8 cellular contexts compared by ENCODE assay signal in the genomic region with DNA sequence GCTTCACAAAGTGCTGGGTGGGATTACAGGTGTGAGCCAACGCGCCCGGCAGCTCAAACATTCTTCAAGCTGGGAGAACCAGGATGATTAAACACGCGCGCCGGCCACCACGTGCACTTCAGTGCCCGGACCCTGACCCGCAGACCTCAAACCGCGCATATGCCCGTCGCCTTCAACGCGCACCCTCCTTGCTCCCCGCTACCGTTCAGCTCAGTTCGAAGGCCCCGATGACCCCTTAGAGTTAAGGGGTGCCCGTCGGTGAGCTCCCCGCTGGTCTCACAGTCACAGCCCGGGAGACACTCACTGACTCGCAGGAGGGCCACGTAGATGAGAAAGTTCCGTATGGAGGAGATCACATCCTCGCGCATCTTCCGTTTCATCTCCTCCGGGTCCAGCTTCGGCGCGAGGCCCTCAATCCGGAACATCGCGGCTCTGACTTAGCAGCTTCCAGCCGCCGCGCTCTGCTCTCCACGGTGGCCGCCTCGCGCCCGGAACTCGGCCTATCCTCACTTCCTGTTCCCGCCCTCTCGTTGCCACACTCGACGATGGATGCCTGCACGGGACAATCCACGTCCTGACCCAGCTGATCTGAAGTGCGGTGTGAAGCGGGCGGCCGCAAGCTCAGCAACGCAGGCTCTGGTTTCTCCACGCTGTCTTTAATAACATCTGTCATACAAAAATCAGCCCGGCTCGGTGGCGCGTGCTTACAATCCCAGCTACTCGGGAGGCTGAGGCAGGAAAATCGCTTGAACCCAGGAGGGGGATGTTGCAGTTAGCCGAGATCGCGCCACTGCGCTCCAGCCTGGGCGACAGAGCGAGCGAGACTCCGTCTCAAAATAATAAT. TPM values are rescaled to one million over a fixed set of nuclear protein-coding genes. Genes with fewer than 3 reads are reported as not detected.
DNase-seq lines count a peak whose midpoint lies in the region; ATAC-seq and TF ChIP-seq lines count a peak whose summit lies in the region.

A gene (minus strand): TSS at position 490 of the 844 bp plus-strand sequence. CDS start 65 bp downstream, at position 425.

- no peak within 1 kb of the TSS for H3K27ac ChIP-seq in CD4-positive, alpha-beta T cell (ENCODE audit: low read depth, low read length)
- H3K27ac ChIP-seq in duodenal mucosa (ENCODE audit: low read depth, low read length), result peak within 1 kb of the TSS; percentile 72

- peak; percentile 94 for ATAC-seq in CD4-positive, alpha-beta T cell (ENCODE audit: poor library complexity)
- peak; percentile 74 for ATAC-seq in GM19455 (IDR thresholded peaks at IDR 0.05; ENCODE audit: unreplicated experiment)

- DNase-seq in CD4-positive, alpha-beta T cell, result peak; percentile 83 to 89 (median 86)
- DNase-seq in HK-2 (ENCODE audit: unreplicated experiment) (peak; percentile 86), NCI-H82 treated with DMSO at 0.1 percent for 48 hours (lab: John Stamatoyannopoulos, UW; ENCODE audit: unreplicated experiment) (peak; percentile 59), lower leg skin (ENCODE audit: low spot score in 2 of 2) (peak; percentile 92 to 98)
- peak; percentile 94 for DNase-seq in activated CD4-positive, alpha-beta memory T cell treated with anti-CD3 and anti-CD28 coated beads, Interleukin-2, amount 10 ng/mL, durations not matched to agents 7 days and 5 days
- DNase-seq in stimulated activated CD4-positive, alpha-beta T cell treated with anti-CD3 and anti-CD28 coated beads, Interleukin-4, amount 100 ng/mL, for 48 hours (ENCODE audit: low read depth in 2 of 2), result peak; percentile 82 to 88

- H3K27ac Mint-ChIP-seq in CD4-positive, alpha-beta T cell, result peak within 1 kb of the TSS; percentile 92
- peak within 1 kb of the TSS; percentile 95 for H3K27ac Mint-ChIP-seq in activated CD4-positive, alpha-beta memory T cell treated with anti-CD3 and anti-CD28 coated beads, Interleukin-2, amount 10 ng/mL, durations not matched to agents 7 days and 5 days

- H3K9ac ChIP-seq in duodenal mucosa (ENCODE audit: low read depth in 1 of 2, low read length in 2 of 2), result peak within 1 kb of the TSS; percentile 95 to 96

- TF ChIP-seq CTCF in CD4-positive, alpha-beta T cell (IDR thresholded peaks at IDR 0.05), result no peak
- TF ChIP-seq CTCF in lower leg skin (IDR thresholded peaks at IDR 0.05), result no peak

- H3K4me1 Mint-ChIP-seq in CD4-positive, alpha-beta T cell (ENCODE audit: low read depth), result peaks cover 50% of the 10 kb centered on the region
- peaks cover 33% of the 10 kb centered on the region for H3K4me1 Mint-ChIP-seq in activated CD4-positive, alpha-beta memory T cell treated with anti-CD3 and anti-CD28 coated beads, Interleukin-2, amount 10 ng/mL, durations not matched to agents 7 days and 5 days

- intact Hi-C loops in CD4-positive, alpha-beta T cell (cut with DNase I, micrococcal nuclease), result loop anchor here in 1 of 2 experiments (5.0 kb wide), 1 partner anchor 125 kb away; a partner anchor contains a TSS
- intact Hi-C loops in lower leg skin (cut with DNase I; ENCODE audit: low total_unique reads), result loop anchor here (10.0 kb wide), 1 partner anchor 108 kb away; a partner anchor contains a TSS

- H3K4me3 ChIP-seq in duodenal mucosa (ENCODE audit: low read depth in 1 of 2, low read length in 2 of 2) (peak within 1 kb of the TSS; percentile 97 to 100), lower leg skin (ENCODE audit: low read depth, poor library complexity, severe bottlenecking) (peak within 1 kb of the TSS; percentile 54)

- TF ChIP-seq POLR2A in lower leg skin (IDR thresholded peaks at IDR 0.05), result peak in 1 of 2 donors; percentile 13

- H3K9me3 ChIP-seq in CD4-positive, alpha-beta T cell (ENCODE audit: control insufficient read depth, low read length), result no peaks in the 10 kb centered on the region
- H3K9me3 ChIP-seq in duodenal mucosa (ENCODE audit: control insufficient read depth in 1 of 2, low read length in 2 of 2), result no peaks in the 10 kb centered on the region

- POLR2A ChIA-PET in CD4-positive, alpha-beta T cell (lab: Charles Lee), result interaction anchor here (1.0 to 2.1 kb wide), 13 partner anchors 11 to 1402 kb away, joined by 3 to 28 read pairs (median 4); a partner anchor contains a TSS
- POLR2A ChIA-PET in activated CD4-positive, alpha-beta memory T cell treated with anti-CD3 and anti-CD28 coated beads, Interleukin-2, amount 10 ng/mL, durations not matched to agents 7 days and 5 days (lab: Charles Lee), result interaction anchor here (0.6 to 5.6 kb wide), 35 partner anchors 14 to 1049 kb away, joined by 3 to 103 read pairs (median 3); a partner anchor contains a TSS

- peaks cover 2 to 14% of the 10 kb centered on the region in 2 donors for H3K36me3 ChIP-seq in duodenal mucosa (ENCODE audit: control insufficient read depth in 1 of 2, insufficient read depth in 2 of 2, low read length in 2 of 2)

- peaks cover 28% of the 10 kb centered on the region for H3K36me3 Mint-ChIP-seq in CD4-positive, alpha-beta T cell (ENCODE audit: low read depth)
- peaks cover 26% of the 10 kb centered on the region for H3K36me3 Mint-ChIP-seq in activated CD4-positive, alpha-beta memory T cell treated with anti-CD3 and anti-CD28 coated beads, Interleukin-2, amount 10 ng/mL, durations not matched to agents 7 days and 5 days (ENCODE audit: low read depth)

- peaks cover 7% of the 10 kb centered on the region for H3K27me3 ChIP-seq in CD4-positive, alpha-beta T cell (ENCODE audit: control insufficient read depth, insufficient read depth, low read length)
- no peaks in the 10 kb centered on the region for H3K27me3 ChIP-seq in duodenal mucosa (ENCODE audit: control insufficient read depth in 1 of 2, insufficient read depth in 2 of 2, low read length in 2 of 2)

- H3K4me1 ChIP-seq in duodenal mucosa (ENCODE audit: control insufficient read depth in 1 of 2, insufficient read depth in 2 of 2, low read length in 2 of 2), result peaks cover 26 to 27% of the 10 kb centered on the region in 2 donors

- peaks cover 12% of the 10 kb centered on the region for H3K27me3 Mint-ChIP-seq in CD4-positive, alpha-beta T cell
- H3K27me3 Mint-ChIP-seq in activated CD4-positive, alpha-beta memory T cell treated with anti-CD3 and anti-CD28 coated beads, Interleukin-2, amount 10 ng/mL, durations not matched to agents 7 days and 5 days, result peaks cover 17% of the 10 kb centered on the region

- WGBS in lower leg skin, 2 donors, result 1% methylated on average over 63 to 72 of the region's 72 CpGs

- CTCF ChIA-PET in CD4-positive, alpha-beta T cell (lab: Charles Lee), result interaction anchor here (0.7 to 1.6 kb wide), 4 partner anchors 10 to 1518 kb away, joined by 3 to 5 read pairs (median 4); a partner anchor contains a TSS
- CTCF ChIA-PET in activated CD4-positive, alpha-beta memory T cell treated with anti-CD3 and anti-CD28 coated beads, Interleukin-2, amount 10 ng/mL, durations not matched to agents 7 days and 5 days (lab: Charles Lee), result interaction anchor here (0.6 to 3.3 kb wide), 14 partner anchors 11 to 1489 kb away, joined by 3 to 23 read pairs (median 4); a partner anchor contains a TSS

- peak within 1 kb of the TSS; percentile 99 for H3K4me3 Mint-ChIP-seq in CD4-positive, alpha-beta T cell
- peak within 1 kb of the TSS; percentile 97 for H3K4me3 Mint-ChIP-seq in activated CD4-positive, alpha-beta memory T cell treated with anti-CD3 and anti-CD28 coated beads, Interleukin-2, amount 10 ng/mL, durations not matched to agents 7 days and 5 days

- no peaks in the 10 kb centered on the region for H3K9me3 Mint-ChIP-seq in CD4-positive, alpha-beta T cell
- H3K9me3 Mint-ChIP-seq in activated CD4-positive, alpha-beta memory T cell treated with anti-CD3 and anti-CD28 coated beads, Interleukin-2, amount 10 ng/mL, durations not matched to agents 7 days and 5 days, result no peaks in the 10 kb centered on the region

RNA-seq across cellular contexts. Expression of the gene that starts here (rescaled TPM):
- 10 to 100 TPM; 31.4 to 35.3 TPM for total RNA-seq in CD4-positive, alpha-beta T cell
- 10 to 100 TPM; 81.0 to 86.4 TPM for total RNA-seq in activated CD4-positive, alpha-beta memory T cell treated with anti-CD3 and anti-CD28 coated beads, Interleukin-2, amount 10 ng/mL, durations not matched to agents 7 days and 5 days
- 10 to 100 TPM; 50.4 to 79.1 (median 67.1) TPM for total RNA-seq in lower leg skin
